9 cellular contexts compared by ENCODE assay signal in the genomic region with DNA sequence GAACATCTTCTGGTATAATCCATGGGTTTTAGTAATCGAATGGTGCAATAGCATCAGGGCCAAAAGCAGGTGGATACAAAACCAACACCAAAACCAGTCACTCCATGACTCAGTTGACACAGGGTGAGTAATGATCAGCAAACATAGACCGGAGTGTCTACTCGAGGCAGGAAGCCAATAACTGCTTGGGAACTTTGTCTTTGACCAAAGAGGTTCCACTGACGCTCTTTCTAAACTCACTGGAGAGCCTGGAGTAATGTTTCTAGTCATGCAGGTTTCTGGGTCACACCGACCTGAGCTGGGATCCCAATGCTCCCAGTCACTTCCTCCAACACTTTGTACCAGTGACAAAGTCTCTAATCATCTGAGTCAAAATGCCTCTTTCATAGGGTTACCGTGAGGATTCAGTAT. TPM values are rescaled to one million over a fixed set of nuclear protein-coding genes. Genes with fewer than 3 reads are reported as not detected.
DNase-seq lines count a peak whose midpoint lies in the region; ATAC-seq, FAIRE-seq and TF ChIP-seq lines count a peak whose summit lies in the region.
"Had no signal": no experiment of that assay in that cellular context is flagged by ENCODE, and none has a peak within 500 bp of the region (broad histone marks: within the 10 kb centered on the region; RNA-seq: fewer than 3 reads in every experiment).

No MANE protein-coding gene starts in this region.

- no peak overlapping the region for H3K4me3 Mint-ChIP-seq in astrocyte (ENCODE audit: unreplicated experiment)
- no peak overlapping the region for H3K4me3 Mint-ChIP-seq in stimulated activated memory B cell treated with anti-CD40 and anti-IgM and Interleukin-4, amounts not matched to agents 10 μg/mL and 1 μg/mL and 100 μg/mL, for 72 hours
- H3K4me3 Mint-ChIP-seq: nephron had no signal

- FAIRE-seq in astrocyte (lab: Jason Lieb, UNC): no peak
- FAIRE-seq in HTR-8/SVneo (lab: Jason Lieb, UNC): no peak

- peaks cover 2% of the 10 kb centered on the region for H4K20me1 ChIP-seq in astrocyte (ENCODE audit: insufficient read depth, low read length)

- ATAC-seq in HG03159 (IDR thresholded peaks at IDR 0.05; ENCODE audit: unreplicated experiment): peak; percentile 44
- peak; percentile 85 for ATAC-seq in stimulated activated memory B cell treated with anti-CD40 and anti-IgM and Interleukin-4, amounts not matched to agents 10 μg/mL and 1 μg/mL and 100 μg/mL, for 72 hours

- peaks cover 5% of the 10 kb centered on the region for H3K36me3 Mint-ChIP-seq in astrocyte (ENCODE audit: low read depth, unreplicated experiment)
- H3K36me3 Mint-ChIP-seq in stimulated activated memory B cell treated with anti-CD40 and anti-IgM and Interleukin-4, amounts not matched to agents 10 μg/mL and 1 μg/mL and 100 μg/mL, for 72 hours: peaks cover 72% of the 10 kb centered on the region

- H3K27me3 ChIP-seq in astrocyte (ENCODE audit: insufficient read depth, low read length): no peaks in the 10 kb centered on the region

- H3K4me2 ChIP-seq in astrocyte (ENCODE audit: low read length): peak overlapping the region; percentile 43

- H2AFZ ChIP-seq in astrocyte (ENCODE audit: low read depth, low read length): no peak overlapping the region

- no peak for TF ChIP-seq CTCF in astrocyte (IDR thresholded peaks at IDR 0.05; ENCODE audit: insufficient read depth, low read depth, low read length)

- H3K9ac ChIP-seq in astrocyte (ENCODE audit: low read length): no peak overlapping the region

- no peaks in the 10 kb centered on the region for H3K79me2 ChIP-seq in astrocyte (ENCODE audit: insufficient read depth, low read length)

- no peaks in the 10 kb centered on the region for H3K27me3 Mint-ChIP-seq in astrocyte (ENCODE audit: low read depth, unreplicated experiment)
- no peaks in the 10 kb centered on the region for H3K27me3 Mint-ChIP-seq in stimulated activated memory B cell treated with anti-CD40 and anti-IgM and Interleukin-4, amounts not matched to agents 10 μg/mL and 1 μg/mL and 100 μg/mL, for 72 hours

- peaks cover 2% of the 10 kb centered on the region for H3K4me1 ChIP-seq in astrocyte (ENCODE audit: insufficient read depth, low read length)

- no peaks in the 10 kb centered on the region for H3K36me3 ChIP-seq in astrocyte (ENCODE audit: insufficient read depth, low read length)

- no peaks in the 10 kb centered on the region for H3K9me3 ChIP-seq in astrocyte (ENCODE audit: insufficient read depth, low read depth, low read length)

- no peak overlapping the region for H3K27ac ChIP-seq in astrocyte (ENCODE audit: low read depth, low read length)

- DNase-seq in stimulated activated CD4-positive, alpha-beta T cell treated with anti-CD3 and anti-CD28 coated beads, Interleukin-15, amount 100 ng/mL, for 24 hours: peak; percentile 42
- DNase-seq in stimulated activated CD4-positive, alpha-beta T cell treated with anti-CD3 and anti-CD28 coated beads, Interleukin-4, amount 100 ng/mL, for 1 hour: no peak
- DNase-seq in astrocyte (ENCODE audit: low read depth): peak; percentile 90
- DNase-seq in nucleus accumbens (lab: John Stamatoyannopoulos, UW): no peak
- DNase-seq in NCI-H1092 (lab: John Stamatoyannopoulos, UW): no peak
- no peak for DNase-seq in HTR-8/SVneo (ENCODE audit: insufficient read length, low spot score)

- H3K4me1 Mint-ChIP-seq in astrocyte (ENCODE audit: low read depth, unreplicated experiment): no peaks in the 10 kb centered on the region
- H3K4me1 Mint-ChIP-seq in stimulated activated memory B cell treated with anti-CD40 and anti-IgM and Interleukin-4, amounts not matched to agents 10 μg/mL and 1 μg/mL and 100 μg/mL, for 72 hours: peaks cover 39% of the 10 kb centered on the region
- H3K4me1 Mint-ChIP-seq: nephron had no signal

- H3K4me3 ChIP-seq in astrocyte (ENCODE audit: insufficient read depth, low read depth, low read length): no peak overlapping the region

- peaks cover 12% of the 10 kb centered on the region for H3K9me3 Mint-ChIP-seq in astrocyte (ENCODE audit: unreplicated experiment)
- peaks cover 6% of the 10 kb centered on the region for H3K9me3 Mint-ChIP-seq in stimulated activated memory B cell treated with anti-CD40 and anti-IgM and Interleukin-4, amounts not matched to agents 10 μg/mL and 1 μg/mL and 100 μg/mL, for 72 hours

- H3K27ac Mint-ChIP-seq in astrocyte (ENCODE audit: unreplicated experiment): no peak overlapping the region
- no peak overlapping the region for H3K27ac Mint-ChIP-seq in stimulated activated memory B cell treated with anti-CD40 and anti-IgM and Interleukin-4, amounts not matched to agents 10 μg/mL and 1 μg/mL and 100 μg/mL, for 72 hours
- H3K27ac Mint-ChIP-seq: nephron had no signal

RNA-seq across cellular contexts. Expression of gene MREG, which starts 30.9 kb away (rescaled TPM):
- total RNA-seq in astrocyte: 5.3 and 7.8 TPM in 2 replicates

Comparison
In these comparisons a context has a peak if more than half of its experiments do, and no peak if none do; other contexts are left out.
1. DNase-seq: peak in stimulated activated CD4-positive, alpha-beta T cell treated with anti-CD3 and anti-CD28 coated beads, Interleukin-15, amount 100 ng/mL, for 24 hours (single experiment) and astrocyte (single experiment); none in stimulated activated CD4-positive, alpha-beta T cell treated with anti-CD3 and anti-CD28 coated beads, Interleukin-4, amount 100 ng/mL, for 1 hour (single experiment), nucleus accumbens (0 of 56), NCI-H1092 (single experiment) and HTR-8/SVneo (single experiment).